ENCODE assay signal across 19 cellular contexts in the genomic region with DNA sequence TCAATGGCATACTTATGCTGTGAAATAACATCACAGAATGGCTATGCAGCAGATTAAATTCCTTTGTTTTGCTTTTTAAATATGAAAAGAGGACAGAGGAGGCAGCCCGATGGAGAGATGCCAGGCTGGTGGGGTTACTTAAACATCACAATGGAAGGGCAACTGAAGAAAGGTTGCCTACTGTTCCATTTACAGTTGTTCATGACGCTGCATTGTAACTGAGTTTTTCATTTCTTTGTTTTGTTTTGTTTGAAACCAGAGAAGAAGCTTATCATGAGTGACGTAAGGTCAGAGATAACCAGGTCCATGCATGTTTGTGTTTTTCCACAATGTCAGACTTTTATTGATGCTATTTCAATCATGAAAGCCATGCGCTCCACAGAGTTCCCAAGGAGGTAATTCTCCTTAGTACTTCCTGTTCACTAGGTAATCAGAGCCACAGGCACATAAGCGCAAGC.
"Had no signal": no experiment of that assay in that cellular context is flagged by ENCODE, and none has a peak within 500 bp of the region (broad histone marks: within the 10 kb centered on the region; RNA-seq: fewer than 3 reads in every experiment).

No MANE protein-coding gene starts in this region.

- H3K4me1 Mint-ChIP-seq: memory B cell had no signal

- DNase-seq: activated CD4-positive, alpha-beta T cell treated with anti-CD3 and anti-CD28 coated beads, Interleukin-2, amount 50 U/mL, for 48 hours; activated CD4-positive, CD25-positive, alpha-beta regulatory T cell treated with anti-CD3 and anti-CD28 coated beads, Interleukin-2, amount 50 U/mL, for 72 hours; activated effector memory CD4-positive, alpha-beta T cell treated with anti-CD3 and anti-CD28 coated beads, Interleukin-2, amount 50 U/mL, for 16 hours; activated T-cell treated with anti-CD3 and anti-CD28 coated beads, Interleukin-2, amount 50 U/mL, for 4 hours; amygdala; cerebellar nuclear complex; dorsolateral prefrontal cortex; foreskin keratinocyte; head of caudate nucleus; stimulated activated CD4-positive, alpha-beta T cell treated with anti-CD3 and anti-CD28 coated beads, Interleukin-2, amount 100 ng/mL, for 24 hours; stimulated activated naive CD4-positive, alpha-beta T cell; substantia nigra; T-helper 2 cell had no signal

- H3K36me3 ChIP-seq: esophagus muscularis mucosa had no signal

- H3K4me3 ChIP-seq: dorsolateral prefrontal cortex, esophagus muscularis mucosa had no signal

- H3K27ac ChIP-seq: dorsolateral prefrontal cortex, esophagus muscularis mucosa, foreskin keratinocyte had no signal

- H3K9me3 Mint-ChIP-seq: activated T-cell treated with anti-CD3 and anti-CD28 coated beads, Interleukin-2, amount 50 U/mL, for 4 hours had no signal

- ATAC-seq: activated naive CD4-positive, alpha-beta T cell treated with anti-CD3 and anti-CD28 coated beads, Interleukin-2, amount 50 U/mL, for 72 hours; activated T-cell treated with anti-CD3 and anti-CD28 coated beads, Interleukin-2, amount 50 U/mL, for 4 hours; foreskin keratinocyte; sciatic nerve had no signal

- H3K27me3 ChIP-seq: dorsolateral prefrontal cortex, esophagus muscularis mucosa had no signal

- H3K4me1 ChIP-seq: esophagus muscularis mucosa, foreskin keratinocyte had no signal

- H3K36me3 Mint-ChIP-seq: activated naive CD4-positive, alpha-beta T cell treated with anti-CD3 and anti-CD28 coated beads, Interleukin-2, amount 50 U/mL, for 72 hours; memory B cell had no signal

- H3K4me3 Mint-ChIP-seq: activated T-cell treated with anti-CD3 and anti-CD28 coated beads, Interleukin-2, amount 50 U/mL, for 4 hours; memory B cell; nephron; type B pancreatic cell had no signal

- H3K27ac Mint-ChIP-seq: activated naive CD4-positive, alpha-beta T cell treated with anti-CD3 and anti-CD28 coated beads, Interleukin-2, amount 50 U/mL, for 72 hours; memory B cell; nephron; type B pancreatic cell had no signal
